24 cellular contexts compared by ENCODE assay signal in genomic region chr18:3810271-3810670, GRCh38.
DNase-seq lines count a peak whose midpoint lies in the region; ATAC-seq and TF ChIP-seq lines count a peak whose summit lies in the region.
"Had no signal": no experiment of that assay in that cellular context is flagged by ENCODE, and none has a peak within 500 bp of the region (broad histone marks: within the 10 kb centered on the region; RNA-seq: fewer than 3 reads in every experiment).

No MANE protein-coding gene starts in this region.

- no peak overlapping the region; the same call in 1 of the 2 replicates for H3K4me2 ChIP-seq in IMR-90 (ENCODE audit: low read depth, low read length)
- H3K4me2 ChIP-seq: A549; BLaER1 treated with 17β-estradiol and CSF1 and Interleukin-3, amounts not matched to agents 10 nM and 100 nM; PC-9 had no signal

- no peaks in the 10 kb centered on the region for H3K9me3 ChIP-seq in IMR-90 (ENCODE audit: control insufficient read depth, insufficient read depth, low read length)
- H3K9me3 ChIP-seq in adipocyte (ENCODE audit: control insufficient read depth, low read length), result no peaks in the 10 kb centered on the region
- H3K9me3 ChIP-seq: A549; BLaER1 treated with 17β-estradiol and CSF1 and Interleukin-3, amounts not matched to agents 10 nM and 100 nM; MG63 had no signal

- H3K9me1 ChIP-seq in IMR-90 (ENCODE audit: insufficient read depth, low read length), result no peaks in the 10 kb centered on the region

- H3K56ac ChIP-seq in IMR-90 (ENCODE audit: extremely low read depth, insufficient read depth, low read length), result no peak overlapping the region

- H3K79me1 ChIP-seq in IMR-90 (ENCODE audit: low read depth in 1 of 2, low read length in 2 of 2), result no peaks in the 10 kb centered on the region

- no peak overlapping the region for H2BK120ac ChIP-seq in IMR-90 (ENCODE audit: low read depth, low read length)

- dilution Hi-C loops in IMR-90 (cut with HindIII; ENCODE audit: low sequenced_read_pairs, unreplicated experiment), result no loop called here

- H3K36me3 ChIP-seq in IMR-90 (ENCODE audit: control insufficient read depth, insufficient read depth, low read length) (no peaks in the 10 kb centered on the region; the same call in 1 of the 2 replicates), adipocyte (ENCODE audit: control insufficient read depth, insufficient read depth, low read length, severe bottlenecking) (no peaks in the 10 kb centered on the region)
- H3K36me3 ChIP-seq: BLaER1 treated with 17β-estradiol and CSF1 and Interleukin-3, amounts not matched to agents 10 nM and 100 nM; MG63 had no signal

- H2AK5ac ChIP-seq in IMR-90 (ENCODE audit: low read depth, low read length), result no peak overlapping the region

- H3K4me3 ChIP-seq in IMR-90 (ENCODE audit: insufficient read depth, low read depth, low read length) (no peak overlapping the region), adipocyte (ENCODE audit: low read length) (no peak overlapping the region), fibroblast of pulmonary artery (replicated peaks; ENCODE audit: low read depth, low read length) (no peak overlapping the region)
- H3K4me3 ChIP-seq: A549; BLaER1 treated with 17β-estradiol and CSF1 and Interleukin-3, amounts not matched to agents 10 nM and 100 nM; MG63; PC-9 had no signal

- H3K9ac ChIP-seq in IMR-90 (ENCODE audit: low read depth, low read length) (no peak overlapping the region), adipocyte (ENCODE audit: low read length) (no peak overlapping the region)
- H3K9ac ChIP-seq: BLaER1 treated with 17β-estradiol and CSF1 and Interleukin-3, amounts not matched to agents 10 nM and 100 nM had no signal

- H3K18ac ChIP-seq in IMR-90 (ENCODE audit: low read depth, low read length), result peak overlapping the region; percentile 34; the same call in 1 of the 2 replicates

- in situ Hi-C loops in IMR-90 (cut with MboI; ENCODE audit: low sequenced_read_pairs), result no loop called here

- H2AFZ ChIP-seq in IMR-90 (replicated peaks; ENCODE audit: low read length, poor library complexity), result no peak overlapping the region
- H2AFZ ChIP-seq: PC-9 had no signal

- ATAC-seq in IMR-90 (ENCODE audit: low read depth), result no peak
- ATAC-seq: A549 had no signal

- intact Hi-C loops in IMR-90 (cut with micrococcal nuclease), result no loop called here

- no CpG with 5 or more reads among the region's 2 CpGs for WGBS in IMR-90 (ENCODE audit: extremely low coverage in 2 of 2, insufficient read length in 1 of 2), 2 experiments

- DNase-seq in IMR-90, result no peak
- DNase-seq in adipocyte (ENCODE audit: low read depth), result peak; percentile 23
- DNase-seq in fibroblast of pulmonary artery (ENCODE audit: low read depth), result peak; percentile 39
- DNase-seq in superior temporal gyrus (ENCODE audit: extremely low spot score), result peak; percentile 69
- DNase-seq in midbrain (lab: John Stamatoyannopoulos, UW), result no peak
- no peak for DNase-seq in NCI-H82 (lab: John Stamatoyannopoulos, UW)
- no peak for DNase-seq in hepatic stellate cell (ENCODE audit: low spot score)
- DNase-seq: AML-193; CD4-positive, alpha-beta T cell; GOT3; HCEC 1CT; KBM-7; MG63; NCI-H1092; NCI-H1436; NCI-H187 treated with DMSO at 0.1 percent for 48 hours; NCI-H2171 treated with DMSO at 0.1 percent for 48 hours; NCI-H446 treated with DMSO at 0.1 percent for 48 hours; NCI-H526; PC-9; RPMI8226; SHP77 had no signal

- H4K8ac ChIP-seq in IMR-90 (ENCODE audit: low read depth in 2 of 2, low read length in 2 of 2), result no peak overlapping the region

- TF ChIP-seq POLR2A in IMR-90 (IDR thresholded peaks at IDR 0.05; ENCODE audit: low read depth, low read length), result no peak

- no peaks in the 10 kb centered on the region; the same call in 1 of the 2 replicates for H3K27me3 ChIP-seq in IMR-90 (ENCODE audit: control insufficient read depth, insufficient read depth, low read length)
- no peaks in the 10 kb centered on the region for H3K27me3 ChIP-seq in adipocyte (replicated peaks; ENCODE audit: control insufficient read depth, insufficient read depth, low read length)
- H3K27me3 ChIP-seq: BLaER1 treated with 17β-estradiol and CSF1 and Interleukin-3, amounts not matched to agents 10 nM and 100 nM; MG63 had no signal

- no peak overlapping the region for H4K91ac ChIP-seq in IMR-90 (ENCODE audit: insufficient read depth, low read depth, low read length)

- H3K4me1 ChIP-seq in IMR-90 (ENCODE audit: control insufficient read depth, insufficient read depth, low read length) (peaks cover 4% of the 10 kb centered on the region), adipocyte (ENCODE audit: control insufficient read depth, insufficient read depth, low read length) (peaks cover 19% of the 10 kb centered on the region)
- H3K4me1 ChIP-seq: BLaER1 treated with 17β-estradiol and CSF1 and Interleukin-3, amounts not matched to agents 10 nM and 100 nM had no signal

- no TSS peak for BruUV-seq in IMR-90 (replicated peaks; lab: Mats Ljungman, UMichigan)

- CTCF ChIA-PET in IMR-90 (lab: Yijun Ruan, JAX), result no interaction called here

- no peak overlapping the region for H2BK20ac ChIP-seq in IMR-90 (ENCODE audit: low read depth, low read length)

- no peak overlapping the region for H2BK5ac ChIP-seq in IMR-90 (ENCODE audit: low read depth, low read length, poor library complexity, severe bottlenecking)

- H3K14ac ChIP-seq in IMR-90 (replicated peaks; ENCODE audit: low read depth, low read length), result no peak overlapping the region

- H2AK9ac ChIP-seq in IMR-90 (replicated peaks; ENCODE audit: low read depth, low read length, poor library complexity), result no peak overlapping the region

- no peak overlapping the region for H3K27ac ChIP-seq in IMR-90 (ENCODE audit: insufficient read depth, low read length)
- H3K27ac ChIP-seq: BLaER1 treated with 17β-estradiol and CSF1 and Interleukin-3, amounts not matched to agents 10 nM and 100 nM; PC-9 had no signal

- no peak for TF ChIP-seq CTCF in IMR-90 (conservative IDR thresholded peaks at IDR 0.05; ENCODE audit: low read depth, low read length)
- no peak for TF ChIP-seq CTCF in fibroblast of pulmonary artery (IDR thresholded peaks at IDR 0.05; ENCODE audit: low read length, missing control alignments)

- H3K4ac ChIP-seq in IMR-90 (ENCODE audit: low read depth, low read length), result no peak overlapping the region

- peak overlapping the region; percentile 28; the same call in 1 of the 2 replicates for H4K5ac ChIP-seq in IMR-90 (ENCODE audit: low read depth, low read length)

- no peaks in the 10 kb centered on the region for H4K20me1 ChIP-seq in IMR-90 (ENCODE audit: insufficient read depth, low read length)
- H4K20me1 ChIP-seq: BLaER1 treated with 17β-estradiol and CSF1 and Interleukin-3, amounts not matched to agents 10 nM and 100 nM had no signal

- no peak for TF ChIP-seq RAD21 in IMR-90 (IDR thresholded peaks at IDR 0.05; ENCODE audit: low read length)

- POLR2A ChIA-PET in IMR-90 (lab: Charles Lee; ENCODE audit: unreplicated experiment), result no interaction called here

- H2BK15ac ChIP-seq in IMR-90 (ENCODE audit: low read depth, low read length), result no peak overlapping the region

- H3K23ac ChIP-seq in IMR-90 (ENCODE audit: low read depth, low read length), result no peak overlapping the region

TF ChIP-seq in IMR-90, 13 proteins besides CTCF, POLR2A, EP300 and RAD21:
- TF ChIP-seq CHD1 (IDR thresholded peaks at IDR 0.05; ENCODE audit: low read depth, low read length) (no peak), NFE2L2 (IDR thresholded peaks at IDR 0.05; ENCODE audit: low read depth, low read length) (no peak)

Comparison
In these comparisons a context has a peak if more than half of its experiments do, and no peak if none do; other contexts are left out.
1. DNase-seq: peak in adipocyte (single experiment), fibroblast of pulmonary artery (single experiment) and superior temporal gyrus (single experiment); none in IMR-90 (single experiment), midbrain (single experiment), NCI-H82 (single experiment) and hepatic stellate cell (single experiment).